Comparison of ENCODE assay signal across 9 cellular contexts in genomic region chr3:183252108-183252782, GRCh38. TPM values are rescaled to one million over a fixed set of nuclear protein-coding genes. Genes with fewer than 3 reads are reported as not detected.
A peak's percentile ranks its signal among the peaks of the same experiment; 100 is the strongest.
DNase-seq lines count a peak whose midpoint lies in the region; ATAC-seq and TF ChIP-seq lines count a peak whose summit lies in the region.
"Had no signal": no experiment of that assay in that cellular context is flagged by ENCODE, and none has a peak within 500 bp of the region (broad histone marks: within the 10 kb centered on the region; RNA-seq: fewer than 3 reads in every experiment).

No MANE protein-coding gene starts in this region.

- H3K4me3 ChIP-seq in PC-9: peak overlapping the region; percentile 96; the same call in 1 of the 2 replicates
- H3K4me3 ChIP-seq in naive thymus-derived CD4-positive, alpha-beta T cell (ENCODE audit: low read length): no peak overlapping the region
- peak overlapping the region in 2 of 4 donors; percentile 85 to 86 for H3K4me3 ChIP-seq in stomach

- no peaks in the 10 kb centered on the region for H3K9me3 ChIP-seq in CD4-positive, alpha-beta T cell (ENCODE audit: control insufficient read depth, low read length)
- H3K9me3 ChIP-seq in PC-9 (ENCODE audit: insufficient read depth, low read depth) (no peaks in the 10 kb centered on the region), stomach (no peaks in the 10 kb centered on the region)
- H3K9me3 ChIP-seq in naive thymus-derived CD4-positive, alpha-beta T cell (ENCODE audit: control insufficient read depth in 2 of 3, low read length in 3 of 3): no peaks in the 10 kb centered on the region

- H3K4me2 ChIP-seq in PC-9: peak overlapping the region; percentile 93

- peaks cover 19% of the 10 kb centered on the region for H3K27me3 ChIP-seq in CD4-positive, alpha-beta T cell (ENCODE audit: control insufficient read depth, insufficient read depth, low read length)
- H3K27me3 ChIP-seq in PC-9 (ENCODE audit: insufficient read depth, low read depth): no peaks in the 10 kb centered on the region
- H3K27me3 ChIP-seq in naive thymus-derived CD4-positive, alpha-beta T cell (ENCODE audit: control insufficient read depth in 2 of 2, insufficient read depth in 2 of 2, low read length in 2 of 2): peaks cover 0 to 5% of the 10 kb centered on the region in 2 donors
- no peaks in the 10 kb centered on the region for H3K27me3 ChIP-seq in stomach

- no peak for ATAC-seq in CD4-positive, alpha-beta T cell (ENCODE audit: poor library complexity)
- no peak for ATAC-seq in naive thymus-derived CD4-positive, alpha-beta T cell

- CTCF ChIA-PET in CD4-positive, alpha-beta T cell (lab: Charles Lee): interaction anchor here (2.4 kb wide), 1 partner anchor 130 kb away, joined by 7 read pairs; no protein-coding TSS in a partner anchor
- CTCF ChIA-PET in PC-9 (lab: Charles Lee): interaction anchor here (0.6 to 1.7 kb wide), 2 partner anchors 67 to 90 kb away, joined by 6 to 10 read pairs; partner anchors contain the start of gene LAMP3
- CTCF ChIA-PET in naive thymus-derived CD4-positive, alpha-beta T cell (lab: Charles Lee): no interaction called here

- H4K20me1 ChIP-seq in PC-9 (ENCODE audit: insufficient read depth): no peaks in the 10 kb centered on the region

- peaks cover 9% of the 10 kb centered on the region for H3K4me1 Mint-ChIP-seq in CD4-positive, alpha-beta T cell (ENCODE audit: low read depth)
- H3K4me1 Mint-ChIP-seq in dendritic cell treated with granulocyte-macrophage colony-stimulating factor and Interleukin-4, amounts not matched to agents 40 ng/mL and 50 ng/mL, for 4 days (ENCODE audit: low read depth): peaks cover 35% of the 10 kb centered on the region
- H3K4me1 Mint-ChIP-seq in naive thymus-derived CD4-positive, alpha-beta T cell: peaks cover 0 to 14% (median 11%) of the 10 kb centered on the region in 7 donors

- peaks cover 15% of the 10 kb centered on the region for H3F3A ChIP-seq in PC-9 (ENCODE audit: insufficient read depth, low read depth)

- no peak for DNase-seq in CD4-positive, alpha-beta T cell
- DNase-seq in PC-9: no peak
- no peak for DNase-seq in naive thymus-derived CD4-positive, alpha-beta T cell
- no peak for DNase-seq in stomach
- DNase-seq in dermis blood vessel endothelial cell: no peak
- no peak for DNase-seq in HuH-7 (ENCODE audit: low spot score)
- no peak for DNase-seq in caudate nucleus (lab: John Stamatoyannopoulos, UW)
- DNase-seq: HCEC 1CT had no signal

- H3K27me3 Mint-ChIP-seq in CD4-positive, alpha-beta T cell: peaks cover 39% of the 10 kb centered on the region
- H3K27me3 Mint-ChIP-seq in dendritic cell treated with granulocyte-macrophage colony-stimulating factor and Interleukin-4, amounts not matched to agents 40 ng/mL and 50 ng/mL, for 4 days: no peaks in the 10 kb centered on the region
- peaks cover 18 to 44% (median 34%) of the 10 kb centered on the region in 5 donors for H3K27me3 Mint-ChIP-seq in naive thymus-derived CD4-positive, alpha-beta T cell

- H3K27ac Mint-ChIP-seq in CD4-positive, alpha-beta T cell: no peak overlapping the region
- H3K27ac Mint-ChIP-seq in dendritic cell treated with granulocyte-macrophage colony-stimulating factor and Interleukin-4, amounts not matched to agents 40 ng/mL and 50 ng/mL, for 4 days: peak overlapping the region; percentile 99
- H3K27ac Mint-ChIP-seq in naive thymus-derived CD4-positive, alpha-beta T cell: no peak overlapping the region

- TSS peak; percentile 52 for BruUV-seq in PC-9 (replicated peaks; lab: Mats Ljungman, UMichigan)

- peak overlapping the region; percentile 83 for H3K4me3 Mint-ChIP-seq in CD4-positive, alpha-beta T cell
- peak overlapping the region; percentile 69 for H3K4me3 Mint-ChIP-seq in dendritic cell treated with granulocyte-macrophage colony-stimulating factor and Interleukin-4, amounts not matched to agents 40 ng/mL and 50 ng/mL, for 4 days
- H3K4me3 Mint-ChIP-seq in naive thymus-derived CD4-positive, alpha-beta T cell: peak overlapping the region; percentile 61 to 86 (median 78)

- no peak for TF ChIP-seq EP300 in stomach (IDR thresholded peaks at IDR 0.05)

- peak overlapping the region; percentile 69 for H2AFZ ChIP-seq in PC-9

- H3K36me3 ChIP-seq in PC-9 (ENCODE audit: low read depth): peaks cover 10% of the 10 kb centered on the region; the same call in 1 of the 2 replicates
- H3K36me3 ChIP-seq in naive thymus-derived CD4-positive, alpha-beta T cell (ENCODE audit: control insufficient read depth in 2 of 3, insufficient read depth in 3 of 3, low read length in 3 of 3): no peaks in the 10 kb centered on the region
- no peaks in the 10 kb centered on the region for H3K36me3 ChIP-seq in stomach

- H3K4me1 ChIP-seq in PC-9 (replicated peaks; ENCODE audit: insufficient read depth) (peaks cover 31% of the 10 kb centered on the region), stomach (peaks cover 0 to 30% (median 8%) of the 10 kb centered on the region in 4 donors)
- H3K4me1 ChIP-seq in naive thymus-derived CD4-positive, alpha-beta T cell (ENCODE audit: control insufficient read depth in 2 of 2, insufficient read depth in 2 of 2, low read length in 2 of 2): peaks cover 0 to 3% of the 10 kb centered on the region in 2 donors

- H3K9me3 Mint-ChIP-seq in CD4-positive, alpha-beta T cell: no peaks in the 10 kb centered on the region
- H3K9me3 Mint-ChIP-seq in dendritic cell treated with granulocyte-macrophage colony-stimulating factor and Interleukin-4, amounts not matched to agents 40 ng/mL and 50 ng/mL, for 4 days: no peaks in the 10 kb centered on the region
- peaks cover 0 to 5% (median 0%) of the 10 kb centered on the region in 11 donors for H3K9me3 Mint-ChIP-seq in naive thymus-derived CD4-positive, alpha-beta T cell

- H3K27ac ChIP-seq in CD4-positive, alpha-beta T cell (ENCODE audit: low read depth, low read length): no peak overlapping the region
- H3K27ac ChIP-seq in PC-9 (peak overlapping the region; percentile 93), stomach (peak overlapping the region in 2 of 5 donors; percentile 95 to 98), caudate nucleus (ENCODE audit: low read depth, low read length) (no peak overlapping the region)
- no peak overlapping the region for H3K27ac ChIP-seq in naive thymus-derived CD4-positive, alpha-beta T cell (ENCODE audit: low read depth, low read length)

- no peaks in the 10 kb centered on the region for H3K36me3 Mint-ChIP-seq in CD4-positive, alpha-beta T cell (ENCODE audit: low read depth)
- H3K36me3 Mint-ChIP-seq in dendritic cell treated with granulocyte-macrophage colony-stimulating factor and Interleukin-4, amounts not matched to agents 40 ng/mL and 50 ng/mL, for 4 days (ENCODE audit: low read depth): peaks cover 32% of the 10 kb centered on the region
- peaks cover 0 to 4% (median 0%) of the 10 kb centered on the region in 5 donors for H3K36me3 Mint-ChIP-seq in naive thymus-derived CD4-positive, alpha-beta T cell

- no peak for TF ChIP-seq POLR2A in stomach (IDR thresholded peaks at IDR 0.05)

- no peak for TF ChIP-seq CTCF in CD4-positive, alpha-beta T cell (IDR thresholded peaks at IDR 0.05)
- TF ChIP-seq CTCF in PC-9 (conservative IDR thresholded peaks at IDR 0.05) (no peak), stomach (IDR thresholded peaks at IDR 0.05) (no peak)

- POLR2A ChIA-PET in CD4-positive, alpha-beta T cell (lab: Charles Lee): interaction anchor here (1.7 kb wide), 1 partner anchor 33 kb away, joined by 5 read pairs; no protein-coding TSS in a partner anchor
- POLR2A ChIA-PET in PC-9 (lab: Charles Lee; ENCODE audit: unreplicated experiment): interaction anchor here (1.3 kb wide), 1 partner anchor 13 kb away, joined by 5 read pairs; no protein-coding TSS in a partner anchor
- POLR2A ChIA-PET in naive thymus-derived CD4-positive, alpha-beta T cell (lab: Charles Lee): no interaction called here

- peaks cover 46% of the 10 kb centered on the region for H3K79me2 ChIP-seq in PC-9 (ENCODE audit: low read depth)

- no peaks in the 10 kb centered on the region for H3K9me2 ChIP-seq in PC-9 (ENCODE audit: insufficient read depth)

- 85 to 93% (median 92%) methylated on average over 5 of the region's 5 CpGs for WGBS in stomach, 5 donors

- intact Hi-C loops in CD4-positive, alpha-beta T cell (cut with DNase I, micrococcal nuclease): loop anchor here in 1 of 2 experiments (5.0 kb wide), 1 partner anchor 35 kb away; no protein-coding TSS in a partner anchor
- intact Hi-C loops in PC-9 (cut with micrococcal nuclease; ENCODE audit: unreplicated experiment): loop anchor here (5.0 kb wide), 2 partner anchors 35 to 130 kb away; no protein-coding TSS in a partner anchor
- intact Hi-C loops in dendritic cell treated with granulocyte-macrophage colony-stimulating factor and Interleukin-4, amounts not matched to agents 40 ng/mL and 50 ng/mL, for 4 days (cut with micrococcal nuclease): loop anchor here (2.0 to 5.0 kb wide), 3 partner anchors 41 to 130 kb away; no protein-coding TSS in a partner anchor
- intact Hi-C loops in naive thymus-derived CD4-positive, alpha-beta T cell (cut with micrococcal nuclease): loop anchor here (2.0 to 5.0 kb wide), 3 partner anchors 35 to 131 kb away; no protein-coding TSS in a partner anchor
- intact Hi-C loops in stomach (cut with DNase I; ENCODE audit: low total_unique reads): no loop called here

RNA-seq across cellular contexts. Expression of gene B3GNT5, which starts 0.8 kb away (rescaled TPM):
- under 1 TPM; 0.60 to 0.73 TPM for total RNA-seq in CD4-positive, alpha-beta T cell
- total RNA-seq in PC-9 (2021): 30.7 and 33.6 TPM in 2 replicates
- 10 to 100 TPM in 1 of 5 experiments, 1 to 10 TPM in 2, under 1 TPM in 2; 0.22 to 13.1 (median 1.5) TPM for total RNA-seq in naive thymus-derived CD4-positive, alpha-beta T cell
- not detected for polyA plus RNA-seq in naive thymus-derived CD4-positive, alpha-beta T cell
- 10 to 100 TPM in 2 of 5 donors, 1 to 10 TPM in 3; 4.1 to 39.7 (median 9.0) TPM for total RNA-seq in stomach
- polyA plus RNA-seq in stomach: 1 to 10 TPM; 5.0 to 7.6 (median 6.1) TPM
- total RNA-seq in dermis blood vessel endothelial cell: 31.0 and 40.3 TPM in 2 replicates
